ENCODE assay signal across 2 cellular contexts in the genomic region with DNA sequence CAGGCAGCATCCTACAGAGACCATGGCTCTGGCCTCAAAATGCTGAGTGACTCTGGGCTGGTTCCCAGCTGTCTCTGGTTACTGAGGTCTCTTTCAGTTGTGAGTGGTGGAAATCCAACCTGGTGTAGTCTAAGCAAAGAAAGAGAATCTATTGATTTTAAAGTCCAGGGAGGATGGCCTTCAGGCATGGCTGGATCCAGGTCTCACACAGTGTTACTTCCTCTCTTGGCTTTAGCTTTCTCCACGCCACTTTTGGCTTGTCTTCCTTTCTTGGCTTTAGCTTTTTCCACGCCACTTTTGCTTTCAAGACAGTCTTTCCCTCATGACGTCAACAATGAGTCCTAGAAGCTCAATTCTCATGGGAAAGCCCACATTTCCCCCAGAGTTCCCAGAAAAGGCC.
TF ChIP-seq lines count a peak whose summit lies in the region.

No MANE protein-coding gene starts in this region.

TF ChIP-seq in K562, 482 proteins besides CTCF, POLR2A, EP300 and RAD21:
- TF ChIP-seq TCF3 (CRISPR knock-in tag; IDR thresholded peaks at IDR 0.05) (no peak), RBM25 (IDR thresholded peaks at IDR 0.05; ENCODE audit: low read depth, low read length, severe bottlenecking) (peak; percentile 50)

TF ChIP-seq in HepG2, 621 proteins besides CTCF, POLR2A, EP300 and RAD21:
- TF ChIP-seq HNF4A (CRISPR knock-in tag; IDR thresholded peaks at IDR 0.05) (no peak), ZNF768 (CRISPR knock-in tag; IDR thresholded peaks at IDR 0.05) (peak; percentile 75), ZNF329 (CRISPR knock-in tag; IDR thresholded peaks at IDR 0.05; ENCODE audit: low read depth) (peak; percentile 99)
TF ChIP-seq in HepG2: peak in this region for 2.
